Comparison of ENCODE assay signal across 4 cellular contexts in genomic region chr1:171224257-171224656, GRCh38. TPM values are rescaled to one million over a fixed set of nuclear protein-coding genes. Genes with fewer than 3 reads are reported as not detected.
"Had no signal": no experiment of that assay in that cellular context is flagged by ENCODE, and none has a peak within 500 bp of the region (broad histone marks: within the 10 kb centered on the region; RNA-seq: fewer than 3 reads in every experiment).

No MANE protein-coding gene starts in this region.

RNA-seq across cellular contexts. Expression of gene FMO1, which starts 24.0 kb away (rescaled TPM):
- total RNA-seq: activated CD8-positive, alpha-beta memory T cell treated with anti-CD3 and anti-CD28 coated beads for 36 hours; activated T-cell treated with anti-CD3 and anti-CD28 coated beads, Interleukin-2, amount 50 U/mL, for 72 hours; astrocyte; dermis blood vessel endothelial cell had no signal

RNA-seq across cellular contexts. Expression of gene FMO2, which starts 39.2 kb away (rescaled TPM):
- total RNA-seq: activated CD8-positive, alpha-beta memory T cell treated with anti-CD3 and anti-CD28 coated beads for 36 hours; activated T-cell treated with anti-CD3 and anti-CD28 coated beads, Interleukin-2, amount 50 U/mL, for 72 hours; astrocyte; dermis blood vessel endothelial cell had no signal
